In genomic region chr17:21126645-21127507, GRCh38 we compare ENCODE assay signal across 1 cellular context.
TF ChIP-seq lines count a peak whose summit lies in the region.

DHRS7B (plus strand) TSS chr17:21126964; CDS start chr17:21126972, 8 bp downstream.

TF ChIP-seq in GM23338, 12 proteins besides CTCF, POLR2A, EP300 and RAD21 (continued from another document):
- TF ChIP-seq ZNF462 (CRISPR knock-in tag; IDR thresholded peaks at IDR 0.05) = no peak
- TF ChIP-seq REST (IDR thresholded peaks at IDR 0.05; ENCODE audit: unreplicated experiment) = no peak
- no peak for TF ChIP-seq NANOG (IDR thresholded peaks at IDR 0.05; ENCODE audit: borderline replicate concordance)
- TF ChIP-seq ZNF114 (CRISPR knock-in tag; IDR thresholded peaks at IDR 0.05) = no peak
- peak; percentile 94 for TF ChIP-seq CREB1 (CRISPR knock-in tag; IDR thresholded peaks at IDR 0.05; ENCODE audit: low read depth)
- TF ChIP-seq JUNB (IDR thresholded peaks at IDR 0.05; ENCODE audit: unreplicated experiment) = no peak
- TF ChIP-seq ETS1 (IDR thresholded peaks at IDR 0.05) = no peak
